Comparison of ENCODE assay signal across 8 cellular contexts in genomic region chr14:70188292-70188607, GRCh38. TPM values are rescaled to one million over a fixed set of nuclear protein-coding genes. Genes with fewer than 3 reads are reported as not detected.
A peak's percentile ranks its signal among the peaks of the same experiment; 100 is the strongest.
DNase-seq lines count a peak whose midpoint lies in the region; ATAC-seq and TF ChIP-seq lines count a peak whose summit lies in the region.

No MANE protein-coding gene starts in this region.

- H3K4me1 ChIP-seq in smooth muscle cell (ENCODE audit: low read depth) = no peaks in the 10 kb centered on the region

- H3K9ac ChIP-seq in smooth muscle cell (ENCODE audit: low read depth) = no peak overlapping the region

- TF ChIP-seq CTCF in WI38 (IDR thresholded peaks at IDR 0.05; ENCODE audit: low read depth, low read length) (no peak), smooth muscle cell (IDR thresholded peaks at IDR 0.05; ENCODE audit: borderline replicate concordance, insufficient read depth, poor library complexity, severe bottlenecking) (no peak)

- 2% methylated on average over 23 of the region's 36 CpGs for WGBS in smooth muscle cell (ENCODE audit: low lambda C conversion rate)

- ATAC-seq in GM21381 (IDR thresholded peaks at IDR 0.05; ENCODE audit: unreplicated experiment) = peak; percentile 14
- peak; percentile 21 to 38 for ATAC-seq in left cardiac atrium
- no peak for ATAC-seq in GM21825 (IDR thresholded peaks at IDR 0.05; ENCODE audit: unreplicated experiment)

- DNase-seq in AG20443 (ENCODE audit: low spot score) = peak; percentile 36
- DNase-seq in left cardiac atrium = no peak
- no peak for DNase-seq in smooth muscle cell (lab: John Stamatoyannopoulos, UW; ENCODE audit: unreplicated experiment)
- no peak for DNase-seq in GOT3 (lab: John Stamatoyannopoulos, UW)
- no peak for DNase-seq in hippocampal formation (lab: John Stamatoyannopoulos, UW)

- no peaks in the 10 kb centered on the region for H3F3A ChIP-seq in smooth muscle cell (ENCODE audit: low read depth)

- H3K4me2 ChIP-seq in smooth muscle cell = peak overlapping the region; percentile 99

- intact Hi-C loops in left cardiac atrium (cut with DNase I) = no loop called here

- no peak overlapping the region for H3K27ac ChIP-seq in smooth muscle cell (ENCODE audit: low read depth)

- peak overlapping the region; percentile 82 for H2AFZ ChIP-seq in smooth muscle cell (ENCODE audit: low read depth)

- no peaks in the 10 kb centered on the region for H3K79me2 ChIP-seq in smooth muscle cell (ENCODE audit: low read depth)

- no peaks in the 10 kb centered on the region for H3K9me3 ChIP-seq in smooth muscle cell (replicated peaks; ENCODE audit: low read depth)

- H3K27me3 ChIP-seq in smooth muscle cell (ENCODE audit: low read depth) = peaks cover 78% of the 10 kb centered on the region

- H4K20me1 ChIP-seq in smooth muscle cell (ENCODE audit: low read depth) = no peaks in the 10 kb centered on the region

- no peaks in the 10 kb centered on the region for H3K36me3 ChIP-seq in smooth muscle cell (ENCODE audit: low read depth)

- H3K4me3 ChIP-seq in WI38 (ENCODE audit: low read depth, low read length) = peak overlapping the region; percentile 54
- peak overlapping the region; percentile 70 for H3K4me3 ChIP-seq in smooth muscle cell

RNA-seq across cellular contexts. Expression of gene SLC8A3, which starts 0.5 kb away (rescaled TPM):
- total RNA-seq in left cardiac atrium (1 to 10 TPM in 1 of 2 donors, under 1 TPM in 1; 0.62 to 5.9 TPM), smooth muscle cell (0.22 TPM in 1 of 2 replicates, not detected in the other)
- polyA plus RNA-seq in smooth muscle cell = not detected in 2 replicates
